In genomic region chr14:58068306-58068705, GRCh38 we compare ENCODE assay signal across 35 cellular contexts.
"Had no signal": no experiment of that assay in that cellular context is flagged by ENCODE, and none has a peak within 500 bp of the region (broad histone marks: within the 10 kb centered on the region; RNA-seq: fewer than 3 reads in every experiment).

No MANE protein-coding gene starts in this region.

- H3K9me3 ChIP-seq: MG63 had no signal

- DNase-seq: Karpas-422, Kasumi-1, MG63, MM.1S, MV-4-11, NCI-H1048, NCI-H1092, NCI-H1092 treated with DMSO at 0.1 percent for 48 hours, NCI-H1105, NCI-H1105 treated with DMSO at 0.1 percent for 48 hours, NCI-H1417, NCI-H1417 treated with DMSO at 0.1 percent for 48 hours, NCI-H1436, NCI-H1436 treated with DMSO at 0.1 percent for 48 hours, NCI-H146, NCI-H1694, NCI-H1694 treated with DMSO at 0.1 percent for 48 hours, NCI-H187, NCI-H187 treated with DMSO at 0.1 percent for 48 hours, NCI-H1930, NCI-H2029, NCI-H2029 treated with DMSO at 0.1 percent for 48 hours, NCI-H2081, NCI-H2081 treated with DMSO at 0.1 percent for 48 hours, NCI-H2107, NCI-H2171, NCI-H2171 treated with DMSO at 0.1 percent for 48 hours, NCI-H2227 treated with DMSO at 0.1 percent for 48 hours, NCI-H345, NCI-H446, NCI-H446 treated with DMSO at 0.1 percent for 48 hours, NCI-H510A, NCI-H510A treated with DMSO at 0.1 percent for 48 hours, NCI-H524, NCI-H524 treated with DMSO at 0.1 percent for 48 hours had no signal

- H3K36me3 ChIP-seq: MG63 had no signal

- H3K4me3 ChIP-seq: MG63 had no signal

- H3K27me3 ChIP-seq: MG63 had no signal
